In genomic region chr17:47941998-47942490, GRCh38 we compare ENCODE assay signal across 8 cellular contexts. TPM values are rescaled to one million over a fixed set of nuclear protein-coding genes. Genes with fewer than 3 reads are reported as not detected.
A peak's percentile ranks its signal among the peaks of the same experiment; 100 is the strongest.
DNase-seq lines count a peak whose midpoint lies in the region; ATAC-seq, FAIRE-seq and TF ChIP-seq lines count a peak whose summit lies in the region.

No MANE protein-coding gene starts in this region.

- peak overlapping the region; percentile 6 for H4K5ac ChIP-seq in IMR-90 (ENCODE audit: low read depth, low read length)

- FAIRE-seq in bronchial epithelial cell (lab: Jason Lieb, UNC): no peak

- peak overlapping the region; percentile 80 for H3K14ac ChIP-seq in IMR-90 (replicated peaks; ENCODE audit: low read depth, low read length)

- peaks cover under 1% of the 10 kb centered on the region; the same call in 1 of the 2 replicates for H4K20me1 ChIP-seq in IMR-90 (ENCODE audit: insufficient read depth, low read length)

- H3K9me1 ChIP-seq in IMR-90 (ENCODE audit: insufficient read depth, low read length): 0 out of 2 replicates have a peak, but pooled peaks cover 4% of the 10 kb centered on the region

- peak overlapping the region; percentile 50 for H3K4ac ChIP-seq in IMR-90 (ENCODE audit: low read depth, low read length)

- H3K4me3 ChIP-seq in IMR-90 (ENCODE audit: insufficient read depth, low read depth, low read length) (peak overlapping the region; percentile 70), bronchial epithelial cell (ENCODE audit: low read depth, low read length) (peak overlapping the region; percentile 77), mucosa of rectum (ENCODE audit: low read length in 2 of 2) (peak overlapping the region; percentile 78 to 88)

- H3K36me3 ChIP-seq in IMR-90 (ENCODE audit: control insufficient read depth, insufficient read depth, low read length) (peaks cover 2% of the 10 kb centered on the region), bronchial epithelial cell (ENCODE audit: control insufficient read depth, insufficient read depth, low read length) (peaks cover 12% of the 10 kb centered on the region), mucosa of rectum (ENCODE audit: control insufficient read depth in 2 of 2, insufficient read depth in 2 of 2, low read length in 2 of 2) (peaks cover 0 to 7% of the 10 kb centered on the region in 2 donors)

- peak overlapping the region; percentile 80 for H3K27ac ChIP-seq in 22Rv1
- H3K27ac ChIP-seq in IMR-90 (ENCODE audit: insufficient read depth, low read length): no peak overlapping the region; the same call in 1 of the 2 replicates
- H3K27ac ChIP-seq in mucosa of rectum (ENCODE audit: low read depth in 2 of 2, low read length in 2 of 2): peak overlapping the region; percentile 63 to 86

- H4K8ac ChIP-seq in IMR-90 (ENCODE audit: low read depth in 2 of 2, low read length in 2 of 2): peak overlapping the region; percentile 75 to 93

- intact Hi-C loops in IMR-90 (cut with micrococcal nuclease): loop anchor here (1.0 kb wide), 1 partner anchor 46 kb away; the partner anchor contains the start of gene SP2

- no peaks in the 10 kb centered on the region for H3K9me3 ChIP-seq in IMR-90 (ENCODE audit: control insufficient read depth, insufficient read depth, low read length)
- no peaks in the 10 kb centered on the region for H3K9me3 ChIP-seq in mucosa of rectum (ENCODE audit: control insufficient read depth in 2 of 2, low read length in 2 of 2)

- H2BK5ac ChIP-seq in IMR-90 (ENCODE audit: low read depth, low read length, poor library complexity, severe bottlenecking): no peak overlapping the region

- in situ Hi-C loops in IMR-90 (cut with MboI; ENCODE audit: low sequenced_read_pairs): no loop called here

- no peak overlapping the region for H4K91ac ChIP-seq in IMR-90 (ENCODE audit: insufficient read depth, low read depth, low read length)

- TF ChIP-seq POLR2A in IMR-90 (IDR thresholded peaks at IDR 0.05; ENCODE audit: low read depth, low read length): no peak

- H3K4me2 ChIP-seq in IMR-90 (ENCODE audit: low read depth, low read length): peak overlapping the region; percentile 84

- H3K23ac ChIP-seq in IMR-90 (ENCODE audit: low read depth, low read length): 0 out of 2 replicates have a peak overlapping the region, but pooled peaks have one; percentile 48

- H3K4me1 ChIP-seq in IMR-90 (ENCODE audit: control insufficient read depth, insufficient read depth, low read length) (peaks cover 2% of the 10 kb centered on the region; the same call in 1 of the 2 replicates), mucosa of rectum (ENCODE audit: control insufficient read depth in 2 of 2, insufficient read depth in 2 of 2, low read length in 2 of 2) (peaks cover 32 to 36% of the 10 kb centered on the region in 2 donors)

- no peak for TF ChIP-seq RAD21 in IMR-90 (IDR thresholded peaks at IDR 0.05; ENCODE audit: low read length)

- no TSS peak for BruUV-seq in IMR-90 (replicated peaks; lab: Mats Ljungman, UMichigan)

- peak; percentile 1; the same call in 1 of the 2 replicates for ATAC-seq in IMR-90 (ENCODE audit: low read depth)
- no peak for ATAC-seq in GM18519 (IDR thresholded peaks at IDR 0.05; ENCODE audit: low FRiP score, unreplicated experiment)

- H2BK120ac ChIP-seq in IMR-90 (ENCODE audit: low read depth, low read length): no peak overlapping the region

- WGBS in IMR-90 (ENCODE audit: extremely low coverage in 2 of 2, insufficient read length in 1 of 2), 2 experiments: 10% methylated on average over 5 of the region's 9 CpGs; no CpG with 5 or more reads in 1 of the 2 experiments

- POLR2A ChIA-PET in IMR-90 (lab: Charles Lee; ENCODE audit: unreplicated experiment): no interaction called here

- H2AK9ac ChIP-seq in IMR-90 (replicated peaks; ENCODE audit: low read depth, low read length, poor library complexity): peak overlapping the region; percentile 58

- H3K18ac ChIP-seq in IMR-90 (ENCODE audit: low read depth, low read length): no peak overlapping the region

- CTCF ChIA-PET in IMR-90 (lab: Yijun Ruan, JAX): interaction anchor here (0.6 to 1.6 kb wide), 2 partner anchors 52 to 69 kb away, joined by 3 to 4 read pairs; no protein-coding TSS in a partner anchor

- 0 out of 2 replicates have a peak overlapping the region, but pooled peaks have one; percentile 8 for H3K56ac ChIP-seq in IMR-90 (ENCODE audit: extremely low read depth, insufficient read depth, low read length)

- no peak for TF ChIP-seq CTCF in 22Rv1 (IDR thresholded peaks at IDR 0.05)
- no peak for TF ChIP-seq CTCF in IMR-90 (conservative IDR thresholded peaks at IDR 0.05; ENCODE audit: low read depth, low read length)
- peak; percentile 0 for TF ChIP-seq CTCF in bronchial epithelial cell (IDR thresholded peaks at IDR 0.05; ENCODE audit: insufficient read depth, low read length, severe bottlenecking)

- H3K79me1 ChIP-seq in IMR-90 (ENCODE audit: low read depth in 1 of 2, low read length in 2 of 2): peaks cover 8 to 19% of the 10 kb centered on the region in 2 experiments

- H2AK5ac ChIP-seq in IMR-90 (ENCODE audit: low read depth, low read length): peak overlapping the region; percentile 17; the same call in 1 of the 2 replicates

- H3K9ac ChIP-seq in IMR-90 (ENCODE audit: low read depth, low read length): peak overlapping the region; percentile 42
- peak overlapping the region; percentile 86 to 96 for H3K9ac ChIP-seq in mucosa of rectum (ENCODE audit: low read depth in 1 of 2, low read length in 2 of 2)

- H2BK20ac ChIP-seq in IMR-90 (ENCODE audit: low read depth, low read length): no peak overlapping the region

- H3K27me3 ChIP-seq in IMR-90 (ENCODE audit: control insufficient read depth, insufficient read depth, low read length) (no peaks in the 10 kb centered on the region), bronchial epithelial cell (ENCODE audit: control insufficient read depth, insufficient read depth, low read length) (no peaks in the 10 kb centered on the region), mucosa of rectum (ENCODE audit: control insufficient read depth in 2 of 2, insufficient read depth in 2 of 2, low read length in 2 of 2) (no peaks in the 10 kb centered on the region)

- dilution Hi-C loops in IMR-90 (cut with HindIII; ENCODE audit: low sequenced_read_pairs, unreplicated experiment): no loop called here

- peak overlapping the region; percentile 93 for H2AFZ ChIP-seq in IMR-90 (replicated peaks; ENCODE audit: low read length, poor library complexity)

- DNase-seq in IMR-90: no peak
- no peak for DNase-seq in bronchial epithelial cell (ENCODE audit: low read depth)
- no peak for DNase-seq in mesenteric fat pad (ENCODE audit: low spot score)
- DNase-seq in UCSD-AML1 (lab: John Stamatoyannopoulos, UW; ENCODE audit: unreplicated experiment): no peak
- no peak for DNase-seq in anterior cingulate cortex (lab: John Stamatoyannopoulos, UW)

- H2BK15ac ChIP-seq in IMR-90 (ENCODE audit: low read depth, low read length): no peak overlapping the region

TF ChIP-seq in IMR-90, 13 proteins besides CTCF, POLR2A, EP300 and RAD21 (continues in another document):
- TF ChIP-seq BHLHE40 (IDR thresholded peaks at IDR 0.05; ENCODE audit: low read depth, low read length): no peak
- TF ChIP-seq FOS (IDR thresholded peaks at IDR 0.05; ENCODE audit: low read depth, low read length): no peak
- no peak for TF ChIP-seq MAZ (IDR thresholded peaks at IDR 0.05; ENCODE audit: borderline replicate concordance, low read depth, low read length)
- TF ChIP-seq SMC3 (IDR thresholded peaks at IDR 0.05; ENCODE audit: low read depth, low read length): no peak
- no peak for TF ChIP-seq RCOR1 (IDR thresholded peaks at IDR 0.05; ENCODE audit: insufficient replicate concordance, low read length)
- TF ChIP-seq MAFK (IDR thresholded peaks at IDR 0.05; ENCODE audit: low read depth, low read length): no peak
- no peak for TF ChIP-seq RFX5 (IDR thresholded peaks at IDR 0.05; ENCODE audit: low read depth, low read length)
- TF ChIP-seq NFE2L2 (IDR thresholded peaks at IDR 0.05; ENCODE audit: low read depth, low read length): no peak
- no peak for TF ChIP-seq MXI1 (IDR thresholded peaks at IDR 0.05; ENCODE audit: borderline replicate concordance, low read depth, low read length)
- no peak for TF ChIP-seq USF2 (IDR thresholded peaks at IDR 0.05; ENCODE audit: low read depth, low read length)

RNA-seq across cellular contexts. Expression of gene PNPO, which starts 0.7 kb away (rescaled TPM):
- total RNA-seq in IMR-90 (2012; rRNA removed) (32.5 and 34.1 TPM in 2 replicates), bronchial epithelial cell (23.7 and 25.3 TPM in 2 replicates), mesenteric fat pad (28.2 TPM)
- polyA plus RNA-seq in IMR-90 (2012; rRNA removed): 13.6 and 13.9 TPM in 2 replicates
- polyA plus RNA-seq in IMR-90 (2012; cell fraction: cytosol; rRNA removed): 11.0 and 37.1 TPM in 2 replicates
- 5.8 and 9.0 TPM in 2 replicates for polyA plus RNA-seq in IMR-90 (2012; cell fraction: nucleus; rRNA removed; ENCODE audit: low replicate concordance)

RNA-seq across cellular contexts. Expression of gene PRR15L, which starts 15.6 kb away (rescaled TPM):
- total RNA-seq in IMR-90 (2012; rRNA removed) (not detected in 2 replicates), bronchial epithelial cell (1.6 and 9.1 TPM in 2 replicates), mesenteric fat pad (not detected)
- not detected in 2 replicates for polyA plus RNA-seq in IMR-90 (2012; rRNA removed)
- not detected in 2 replicates for polyA plus RNA-seq in IMR-90 (2012; cell fraction: cytosol; rRNA removed)
- not detected in 2 replicates for polyA plus RNA-seq in IMR-90 (2012; cell fraction: nucleus; rRNA removed; ENCODE audit: low replicate concordance)

RNA-seq across cellular contexts. Expression of gene CDK5RAP3, which starts 28.9 kb away (rescaled TPM):
- total RNA-seq in IMR-90 (2012; rRNA removed) (56.7 and 75.3 TPM in 2 replicates), bronchial epithelial cell (77.1 and 89.8 TPM in 2 replicates), mesenteric fat pad (105 TPM)
- 138 and 153 TPM in 2 replicates for polyA plus RNA-seq in IMR-90 (2012; rRNA removed)
- 46.3 and 96.7 TPM in 2 replicates for polyA plus RNA-seq in IMR-90 (2012; cell fraction: cytosol; rRNA removed)
- polyA plus RNA-seq in IMR-90 (2012; cell fraction: nucleus; rRNA removed; ENCODE audit: low replicate concordance): 1,289 and 1,731 TPM in 2 replicates

RNA-seq across cellular contexts. Expression of gene SP2, which starts 46.0 kb away (rescaled TPM):
- total RNA-seq in IMR-90 (2012; rRNA removed): 0.72 and 1.4 TPM in 2 replicates
- 13.8 and 14.0 TPM in 2 replicates for polyA plus RNA-seq in IMR-90 (2012; rRNA removed)
- 7.4 and 17.7 TPM in 2 replicates for polyA plus RNA-seq in IMR-90 (2012; cell fraction: cytosol; rRNA removed)
- 23.1 and 23.5 TPM in 2 replicates for polyA plus RNA-seq in IMR-90 (2012; cell fraction: nucleus; rRNA removed; ENCODE audit: low replicate concordance)
- total RNA-seq in bronchial epithelial cell: 1.1 and 1.7 TPM in 2 replicates
- 12.7 TPM for total RNA-seq in mesenteric fat pad
